In genomic region chr4:113761682-113762060, GRCh38 we compare ENCODE assay signal across 8 cellular contexts. TPM values are rescaled to one million over a fixed set of nuclear protein-coding genes. Genes with fewer than 3 reads are reported as not detected.
DNase-seq lines count a peak whose midpoint lies in the region; ATAC-seq and TF ChIP-seq lines count a peak whose summit lies in the region.

TSS of gene CAMK2D (minus strand) at chr4:113761738. CDS start at chr4:113761068, 670 bp downstream.

- TF ChIP-seq CTCF in chondrocyte (IDR thresholded peaks at IDR 0.05), result peak; percentile 83
- TF ChIP-seq CTCF in kidney epithelial cell (IDR thresholded peaks at IDR 0.05; ENCODE audit: insufficient read depth, low read length, poor library complexity, severe bottlenecking), result peak; percentile 77

- H3K27me3 Mint-ChIP-seq in chondrocyte (ENCODE audit: low read depth), result no peaks in the 10 kb centered on the region

- peak; percentile 39 for ATAC-seq in GM18858 (IDR thresholded peaks at IDR 0.05; ENCODE audit: unreplicated experiment)
- peak; percentile 40 for ATAC-seq in HG03103 (IDR thresholded peaks at IDR 0.05; ENCODE audit: low read depth, unreplicated experiment)

- peak within 1 kb of the TSS; percentile 68 for H3K4me3 ChIP-seq in kidney epithelial cell (ENCODE audit: low read depth, low read length)

- peaks cover 35% of the 10 kb centered on the region for H3K4me1 Mint-ChIP-seq in chondrocyte (ENCODE audit: low read depth)

- no peaks in the 10 kb centered on the region for H3K36me3 ChIP-seq in kidney epithelial cell (ENCODE audit: control insufficient read depth, insufficient read depth, low read length)

- DNase-seq in ACHN (peak; percentile 86), NCI-H2196 treated with DMSO at 0.1 percent for 48 hours (lab: John Stamatoyannopoulos, UW; ENCODE audit: unreplicated experiment) (peak; percentile 42), chondrocyte (ENCODE audit: low spot score) (peak; percentile 96), kidney epithelial cell (ENCODE audit: low read depth) (peak; percentile 59)
- peak; percentile 66 for DNase-seq in activated CD4-positive, CD25-positive, alpha-beta regulatory T cell treated with anti-CD3 and anti-CD28 coated beads, Interleukin-2, amount 50 U/mL, for 16 hours (ENCODE audit: low read depth, low spot score)
- peak; percentile 88 for DNase-seq in stimulated activated CD4-positive, alpha-beta T cell treated with anti-CD3 and anti-CD28 coated beads, Interleukin-15, amount 100 ng/mL, for 24 hours

- H3K27ac Mint-ChIP-seq in chondrocyte (ENCODE audit: unreplicated experiment), result peak within 1 kb of the TSS; percentile 100

- H3K9me3 Mint-ChIP-seq in chondrocyte (ENCODE audit: low read depth), result no peaks in the 10 kb centered on the region

- in situ Hi-C loops in ACHN (cut with HindIII; ENCODE audit: low pct_ligation_motif_present, low pct_unique_long_range_greater_than_20kb, low sequenced_read_pairs), result no loop called here

- H3K36me3 Mint-ChIP-seq in chondrocyte (ENCODE audit: low read depth), result no peaks in the 10 kb centered on the region

- peak within 1 kb of the TSS; percentile 83 for H3K4me3 Mint-ChIP-seq in chondrocyte (ENCODE audit: unreplicated experiment)

- no peaks in the 10 kb centered on the region for H3K27me3 ChIP-seq in kidney epithelial cell (ENCODE audit: control insufficient read depth, insufficient read depth, low read length)

RNA-seq across cellular contexts. Expression of gene CAMK2D, which starts in this region (rescaled TPM):
- total RNA-seq in chondrocyte (69.2 to 76.8 TPM (median 73.7 TPM) in 3 replicates), kidney epithelial cell (28.1 and 36.2 TPM in 2 replicates)

Comparison
In these comparisons a context has a peak if more than half of its experiments do, and no peak if none do; other contexts are left out.
1. Peak in every context shown above with its lines: DNase-seq, ATAC-seq and H3K4me3 ChIP-seq.
2. DNase-seq: peak in every context shown above with its lines; median percentile 96 in chondrocyte; 88 in stimulated activated CD4-positive, alpha-beta T cell treated with anti-CD3 and anti-CD28 coated beads, Interleukin-15, amount 100 ng/mL, for 24 hours; 86 in ACHN; 66 in activated CD4-positive, CD25-positive, alpha-beta regulatory T cell treated with anti-CD3 and anti-CD28 coated beads, Interleukin-2, amount 50 U/mL, for 16 hours; 59 in kidney epithelial cell; 42 in NCI-H2196 treated with DMSO at 0.1 percent for 48 hours.